19 cellular contexts compared by ENCODE assay signal in the genomic region with DNA sequence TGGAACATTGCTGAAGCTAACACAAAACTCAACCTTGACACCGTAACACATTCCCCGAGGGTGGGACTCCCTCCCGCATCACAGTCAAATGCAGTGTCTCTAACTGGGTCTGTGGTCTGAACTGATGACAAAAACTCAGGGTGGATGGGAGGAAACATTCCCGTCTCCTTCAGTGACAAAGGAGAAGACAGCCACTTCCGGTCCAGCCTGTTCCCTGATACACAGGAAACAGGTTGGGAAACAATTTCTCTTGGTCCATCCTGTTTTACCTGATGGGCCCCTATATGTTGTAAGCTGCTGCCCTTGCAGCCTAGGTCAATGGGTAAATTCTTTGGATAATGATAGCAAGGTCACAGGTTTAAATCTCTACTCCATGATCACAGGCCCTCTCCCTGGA. TPM values are rescaled to one million over a fixed set of nuclear protein-coding genes. Genes with fewer than 3 reads are reported as not detected.
"Had no signal": no experiment of that assay in that cellular context is flagged by ENCODE, and none has a peak within 500 bp of the region (broad histone marks: within the 10 kb centered on the region; RNA-seq: fewer than 3 reads in every experiment).

No MANE protein-coding gene starts in this region.

- H3K36me3 ChIP-seq: heart right ventricle, neutrophil, thyroid gland, vagina had no signal

- H3K27me3 Mint-ChIP-seq: activated CD4-positive, alpha-beta memory T cell treated with anti-CD3 and anti-CD28 coated beads, Interleukin-2, amount 10 ng/mL, durations not matched to agents 7 days and 5 days; activated T-cell treated with anti-CD3 and anti-CD28 coated beads, Interleukin-2, amount 50 U/mL, for 24 hours; naive thymus-derived CD8-positive, alpha-beta T cell; stimulated activated memory B cell treated with anti-CD40 and anti-IgM and Interleukin-4, amounts not matched to agents 10 μg/mL and 1 μg/mL and 100 μg/mL, for 72 hours had no signal

- H3K27ac Mint-ChIP-seq: activated CD4-positive, alpha-beta memory T cell treated with anti-CD3 and anti-CD28 coated beads, Interleukin-2, amount 10 ng/mL, durations not matched to agents 7 days and 5 days; activated T-cell treated with anti-CD3 and anti-CD28 coated beads, Interleukin-2, amount 50 U/mL, for 24 hours; naive thymus-derived CD8-positive, alpha-beta T cell; stimulated activated memory B cell treated with anti-CD40 and anti-IgM and Interleukin-4, amounts not matched to agents 10 μg/mL and 1 μg/mL and 100 μg/mL, for 72 hours; WTC11 had no signal

- H3K9me3 Mint-ChIP-seq: activated CD4-positive, alpha-beta memory T cell treated with anti-CD3 and anti-CD28 coated beads, Interleukin-2, amount 10 ng/mL, durations not matched to agents 7 days and 5 days; activated T-cell treated with anti-CD3 and anti-CD28 coated beads, Interleukin-2, amount 50 U/mL, for 24 hours; naive thymus-derived CD8-positive, alpha-beta T cell; stimulated activated memory B cell treated with anti-CD40 and anti-IgM and Interleukin-4, amounts not matched to agents 10 μg/mL and 1 μg/mL and 100 μg/mL, for 72 hours; WTC11 had no signal

- H3K27ac ChIP-seq: dorsolateral prefrontal cortex, heart right ventricle, neutrophil, thyroid gland, vagina had no signal

- H3K9me3 ChIP-seq: heart right ventricle, neutrophil, thyroid gland, vagina had no signal

- DNase-seq: activated CD4-positive, alpha-beta memory T cell treated with anti-CD3 and anti-CD28 coated beads, Interleukin-2, amount 10 ng/mL, durations not matched to agents 7 days and 5 days; activated CD4-positive, alpha-beta T cell treated with anti-CD3 and anti-CD28 coated beads for 4 hours; activated naive CD4-positive, alpha-beta T cell treated with anti-CD3 and anti-CD28 coated beads, Interleukin-2, amount 50 U/mL, for 16 hours; activated T-cell treated with anti-CD3 and anti-CD28 coated beads, Interleukin-2, amount 50 U/mL, for 24 hours; dorsolateral prefrontal cortex; heart right ventricle; naive thymus-derived CD8-positive, alpha-beta T cell; posterior cingulate gyrus; retina; stimulated activated CD4-positive, alpha-beta T cell treated with anti-CD3 and anti-CD28 coated beads, Interleukin-2, amount 100 ng/mL, for 48 hours; T-helper 2 cell; thyroid gland had no signal

- H3K36me3 Mint-ChIP-seq: naive thymus-derived CD8-positive, alpha-beta T cell; stimulated activated memory B cell treated with anti-CD40 and anti-IgM and Interleukin-4, amounts not matched to agents 10 μg/mL and 1 μg/mL and 100 μg/mL, for 72 hours; WTC11 had no signal

- ATAC-seq: heart right ventricle; naive thymus-derived CD8-positive, alpha-beta T cell; stimulated activated memory B cell treated with anti-CD40 and anti-IgM and Interleukin-4, amounts not matched to agents 10 μg/mL and 1 μg/mL and 100 μg/mL, for 72 hours had no signal

- H3K4me1 Mint-ChIP-seq: activated CD4-positive, alpha-beta memory T cell treated with anti-CD3 and anti-CD28 coated beads, Interleukin-2, amount 10 ng/mL, durations not matched to agents 7 days and 5 days; naive thymus-derived CD8-positive, alpha-beta T cell; stimulated activated memory B cell treated with anti-CD40 and anti-IgM and Interleukin-4, amounts not matched to agents 10 μg/mL and 1 μg/mL and 100 μg/mL, for 72 hours had no signal

- H3K4me3 ChIP-seq: dorsolateral prefrontal cortex, heart right ventricle, thyroid gland, vagina had no signal

- H3K27me3 ChIP-seq: dorsolateral prefrontal cortex, heart right ventricle, neutrophil, thyroid gland, vagina had no signal

- H3K4me3 Mint-ChIP-seq: activated CD4-positive, alpha-beta memory T cell treated with anti-CD3 and anti-CD28 coated beads, Interleukin-2, amount 10 ng/mL, durations not matched to agents 7 days and 5 days; activated T-cell treated with anti-CD3 and anti-CD28 coated beads, Interleukin-2, amount 50 U/mL, for 24 hours; naive thymus-derived CD8-positive, alpha-beta T cell; stimulated activated memory B cell treated with anti-CD40 and anti-IgM and Interleukin-4, amounts not matched to agents 10 μg/mL and 1 μg/mL and 100 μg/mL, for 72 hours; WTC11 had no signal

RNA-seq across cellular contexts. Expression of gene SLC13A4, which starts 20.4 kb away (rescaled TPM):
- total RNA-seq: activated CD4-positive, alpha-beta memory T cell treated with anti-CD3 and anti-CD28 coated beads, Interleukin-2, amount 10 ng/mL, durations not matched to agents 7 days and 5 days; lung microvascular endothelial cell; mucosa of gallbladder; naive thymus-derived CD8-positive, alpha-beta T cell; vagina had no signal

RNA-seq across cellular contexts. Expression of gene FAM180A, which starts 41.0 kb away (rescaled TPM):
- total RNA-seq: activated CD4-positive, alpha-beta memory T cell treated with anti-CD3 and anti-CD28 coated beads, Interleukin-2, amount 10 ng/mL, durations not matched to agents 7 days and 5 days; frontal cortex; lung microvascular endothelial cell; naive thymus-derived CD8-positive, alpha-beta T cell; WTC11 had no signal
- polyA plus RNA-seq: naive thymus-derived CD8-positive, alpha-beta T cell had no signal
